1 cellular context compared by ENCODE assay signal in the genomic region with DNA sequence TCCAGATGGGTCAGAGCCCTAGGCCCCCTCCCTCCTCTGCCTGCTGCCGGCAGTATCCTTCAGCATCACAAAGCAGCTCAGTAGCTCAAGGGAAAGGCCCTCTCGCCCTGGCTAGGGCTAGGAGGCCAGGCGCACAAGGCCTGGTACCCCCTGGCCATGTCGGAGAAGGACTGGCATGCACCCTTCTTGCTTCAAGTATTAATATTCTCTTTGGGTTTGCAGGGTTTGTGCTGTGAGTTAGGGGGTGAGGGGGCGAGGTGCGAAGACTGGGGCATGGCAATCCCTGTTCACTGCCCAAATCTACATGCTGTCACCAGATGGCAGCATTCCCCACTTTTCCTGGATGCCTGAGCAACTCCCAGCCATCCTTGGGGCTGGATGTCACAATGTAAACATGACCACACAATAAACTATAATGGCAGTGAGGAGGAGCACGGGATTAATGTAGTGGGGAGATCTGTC.
A peak's percentile ranks its signal among the peaks of the same experiment; 100 is the strongest.
TF ChIP-seq lines count a peak whose summit lies in the region.

No MANE protein-coding gene starts in this region.

TF ChIP-seq in WTC11, 78 proteins besides CTCF, POLR2A, EP300 and RAD21 (continued from another document):
- TF ChIP-seq, protein P1, sequence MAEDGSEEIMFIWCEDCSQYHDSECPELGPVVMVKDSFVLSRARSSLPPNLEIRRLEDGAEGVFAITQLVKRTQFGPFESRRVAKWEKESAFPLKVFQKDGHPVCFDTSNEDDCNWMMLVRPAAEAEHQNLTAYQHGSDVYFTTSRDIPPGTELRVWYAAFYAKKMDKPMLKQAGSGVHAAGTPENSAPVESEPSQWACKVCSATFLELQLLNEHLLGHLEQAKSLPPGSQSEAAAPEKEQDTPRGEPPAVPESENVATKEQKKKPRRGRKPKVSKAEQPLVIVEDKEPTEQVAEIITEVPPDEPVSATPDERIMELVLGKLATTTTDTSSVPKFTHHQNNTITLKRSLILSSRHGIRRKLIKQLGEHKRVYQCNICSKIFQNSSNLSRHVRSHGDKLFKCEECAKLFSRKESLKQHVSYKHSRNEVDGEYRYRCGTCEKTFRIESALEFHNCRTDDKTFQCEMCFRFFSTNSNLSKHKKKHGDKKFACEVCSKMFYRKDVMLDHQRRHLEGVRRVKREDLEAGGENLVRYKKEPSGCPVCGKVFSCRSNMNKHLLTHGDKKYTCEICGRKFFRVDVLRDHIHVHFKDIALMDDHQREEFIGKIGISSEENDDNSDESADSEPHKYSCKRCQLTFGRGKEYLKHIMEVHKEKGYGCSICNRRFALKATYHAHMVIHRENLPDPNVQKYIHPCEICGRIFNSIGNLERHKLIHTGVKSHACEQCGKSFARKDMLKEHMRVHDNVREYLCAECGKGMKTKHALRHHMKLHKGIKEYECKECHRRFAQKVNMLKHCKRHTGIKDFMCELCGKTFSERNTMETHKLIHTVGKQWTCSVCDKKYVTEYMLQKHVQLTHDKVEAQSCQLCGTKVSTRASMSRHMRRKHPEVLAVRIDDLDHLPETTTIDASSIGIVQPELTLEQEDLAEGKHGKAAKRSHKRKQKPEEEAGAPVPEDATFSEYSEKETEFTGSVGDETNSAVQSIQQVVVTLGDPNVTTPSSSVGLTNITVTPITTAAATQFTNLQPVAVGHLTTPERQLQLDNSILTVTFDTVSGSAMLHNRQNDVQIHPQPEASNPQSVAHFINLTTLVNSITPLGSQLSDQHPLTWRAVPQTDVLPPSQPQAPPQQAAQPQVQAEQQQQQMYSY (CRISPR knock-in tag; IDR thresholded peaks at IDR 0.05) = no peak
- TF ChIP-seq, protein P2, sequence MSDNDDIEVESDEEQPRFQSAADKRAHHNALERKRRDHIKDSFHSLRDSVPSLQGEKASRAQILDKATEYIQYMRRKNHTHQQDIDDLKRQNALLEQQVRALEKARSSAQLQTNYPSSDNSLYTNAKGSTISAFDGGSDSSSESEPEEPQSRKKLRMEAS (CRISPR knock-in tag; IDR thresholded peaks at IDR 0.05) = peak; percentile 55; the same call in 1 of the 2 replicates
- TF ChIP-seq SMAD4 (CRISPR knock-in tag; IDR thresholded peaks at IDR 0.05) = no peak
- TF ChIP-seq, protein P3, sequence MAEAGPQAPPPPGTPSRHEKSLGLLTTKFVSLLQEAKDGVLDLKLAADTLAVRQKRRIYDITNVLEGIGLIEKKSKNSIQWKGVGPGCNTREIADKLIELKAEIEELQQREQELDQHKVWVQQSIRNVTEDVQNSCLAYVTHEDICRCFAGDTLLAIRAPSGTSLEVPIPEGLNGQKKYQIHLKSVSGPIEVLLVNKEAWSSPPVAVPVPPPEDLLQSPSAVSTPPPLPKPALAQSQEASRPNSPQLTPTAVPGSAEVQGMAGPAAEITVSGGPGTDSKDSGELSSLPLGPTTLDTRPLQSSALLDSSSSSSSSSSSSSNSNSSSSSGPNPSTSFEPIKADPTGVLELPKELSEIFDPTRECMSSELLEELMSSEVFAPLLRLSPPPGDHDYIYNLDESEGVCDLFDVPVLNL (CRISPR knock-in tag; IDR thresholded peaks at IDR 0.05; ENCODE audit: borderline replicate concordance, low read depth) = no peak
